Comparison of ENCODE assay signal across 22 cellular contexts in genomic region chr17:41580651-41581365, GRCh38. TPM values are rescaled to one million over a fixed set of nuclear protein-coding genes. Genes with fewer than 3 reads are reported as not detected.
"Had no signal": no experiment of that assay in that cellular context is flagged by ENCODE, and none has a peak within 500 bp of the region (broad histone marks: within the 10 kb centered on the region; RNA-seq: fewer than 3 reads in every experiment).

No MANE protein-coding gene starts in this region.

- FAIRE-seq: astrocyte, urothelium cell line had no signal

- ATAC-seq: activated naive CD8-positive, alpha-beta T cell treated with anti-CD3 and anti-CD28 coated beads, Interleukin-2, amount 50 U/mL, for 24 hours; gastrocnemius medialis; left ventricle myocardium superior; psoas muscle; stimulated activated naive CD8-positive, alpha-beta T cell treated with anti-CD3 and anti-CD28 coated beads, Interleukin-15, Interleukin-2, amounts not matched to agents 100 U/mL and 50 U/mL, for 24 hours; T-helper 17 cell had no signal

- H3K36me3 ChIP-seq: gastrocnemius medialis, heart right ventricle, right lobe of liver had no signal

- H3K4me1 ChIP-seq: gastrocnemius medialis, heart right ventricle, psoas muscle, right lobe of liver, testis had no signal

- H3K27me3 ChIP-seq: right lobe of liver, testis had no signal

- DNase-seq: activated CD4-positive, alpha-beta T cell treated with anti-CD3 and anti-CD28 coated beads for 48 hours; activated naive CD4-positive, alpha-beta T cell treated with Interleukin-2 at 50 U/mL for 16 hours; activated naive CD8-positive, alpha-beta T cell treated with anti-CD3 and anti-CD28 coated beads, Interleukin-2, amount 50 U/mL, for 24 hours; gastrocnemius medialis; heart right ventricle; left ventricle myocardium superior; mesendoderm; nephron progenitor cell; psoas muscle; right lobe of liver; stimulated activated CD4-positive, alpha-beta T cell treated with anti-CD3 and anti-CD28 coated beads, Interleukin-2, amount 100 ng/mL, for 48 hours; stimulated activated CD8-positive, alpha-beta memory T cell treated with anti-CD3 and anti-CD28 coated beads, Interleukin-4, amount 100 ng/mL, for 48 hours; stimulated activated naive CD8-positive, alpha-beta T cell treated with anti-CD3 and anti-CD28 coated beads, Interleukin-15, Interleukin-2, amounts not matched to agents 100 U/mL and 50 U/mL, for 24 hours; T-helper 17 cell; testis had no signal

- H3K4me3 ChIP-seq: coronary artery, gastrocnemius medialis, heart right ventricle, psoas muscle, right lobe of liver, testis had no signal

- H3K9me3 ChIP-seq: gastrocnemius medialis, heart right ventricle, psoas muscle, right lobe of liver, testis had no signal

- H3K27ac ChIP-seq: coronary artery, gastrocnemius medialis, heart right ventricle, psoas muscle, right lobe of liver, testis had no signal

RNA-seq across cellular contexts. Expression of gene KRT14, which starts 5.9 kb away (rescaled TPM):
- total RNA-seq: cardiac septum, gastrocnemius medialis, heart right ventricle, kidney epithelial cell, left ventricle myocardium superior, T-helper 17 cell, WTC11 had no signal

RNA-seq across cellular contexts. Expression of gene KRT9, which starts 8.9 kb away (rescaled TPM):
- total RNA-seq: cardiac septum, gastrocnemius medialis, heart right ventricle, kidney epithelial cell, left ventricle myocardium superior, omental fat pad, psoas muscle, right lobe of liver, T-helper 17 cell, WTC11 had no signal
- polyA plus RNA-seq: heart right ventricle had no signal

RNA-seq across cellular contexts. Expression of gene KRT16, which starts 31.8 kb away (rescaled TPM):
- total RNA-seq: cardiac septum, left ventricle myocardium superior, right lobe of liver, T-helper 17 cell, testis, WTC11 had no signal

RNA-seq across cellular contexts. Expression of gene KRT17, which starts 43.6 kb away (rescaled TPM):
- total RNA-seq: cardiac septum, gastrocnemius medialis, heart right ventricle, left ventricle myocardium superior, psoas muscle, right lobe of liver, T-helper 17 cell had no signal

RNA-seq across cellular contexts. Expression of gene KRT19, which starts 52.7 kb away (rescaled TPM):
- total RNA-seq: T-helper 17 cell had no signal
